ENCODE assay signal across 7 cellular contexts in genomic region chr2:31318360-31319336, GRCh38.
DNase-seq lines count a peak whose midpoint lies in the region; ATAC-seq, FAIRE-seq and TF ChIP-seq lines count a peak whose summit lies in the region.

No MANE protein-coding gene starts in this region.

- no peak for TF ChIP-seq POLR2A in ovary (IDR thresholded peaks at IDR 0.05)

- H3K9me3 ChIP-seq in ovary: no peaks in the 10 kb centered on the region

- H3K27ac ChIP-seq in ovary: no peak overlapping the region

- DNase-seq in GM19239 (ENCODE audit: insufficient read length, low spot score) (peak; percentile 10), fibroblast of mammary gland (ENCODE audit: low read depth) (peak; percentile 74), pons (ENCODE audit: low spot score) (no peak), ovary (no peak)
- DNase-seq in stimulated activated CD4-positive, alpha-beta T cell treated with anti-CD3 and anti-CD28 coated beads, Interleukin-4, amount 100 ng/mL, for 48 hours (ENCODE audit: low read depth in 2 of 2): peak; percentile 19 to 28

- TF ChIP-seq EP300 in ovary (IDR thresholded peaks at IDR 0.05): no peak

- H3K27me3 ChIP-seq in ovary: no peaks in the 10 kb centered on the region

- WGBS in ovary, 3 donors: 78 to 82% (median 78%) methylated on average over 11 of the region's 11 CpGs

- H3K4me1 ChIP-seq in ovary (ENCODE audit: insufficient read depth): no peaks in the 10 kb centered on the region

- FAIRE-seq in GM19239 (lab: Jason Lieb, UNC): no peak

- intact Hi-C loops in ovary (cut with DNase I): no loop called here

- H3K36me3 ChIP-seq in ovary: no peaks in the 10 kb centered on the region

- peak overlapping the region; percentile 13 for H3K4me3 ChIP-seq in WI38 (ENCODE audit: low read depth, low read length)
- H3K4me3 ChIP-seq in fibroblast of mammary gland (ENCODE audit: control insufficient read depth, low read depth, low read length): no peak overlapping the region
- no peak overlapping the region for H3K4me3 ChIP-seq in ovary

- no peak for TF ChIP-seq CTCF in WI38 (IDR thresholded peaks at IDR 0.05; ENCODE audit: low read depth, low read length)
- no peak for TF ChIP-seq CTCF in fibroblast of mammary gland (conservative IDR thresholded peaks at IDR 0.05; ENCODE audit: control insufficient read depth, insufficient read depth, low read depth, low read length)
- no peak for TF ChIP-seq CTCF in ovary (IDR thresholded peaks at IDR 0.05)

- peak; percentile 71 for ATAC-seq in HG03342 (IDR thresholded peaks at IDR 0.05; ENCODE audit: unreplicated experiment)

Comparison
In these comparisons a context has a peak if more than half of its experiments do, and no peak if none do; other contexts are left out.
1. DNase-seq: peak in GM19239 (single experiment), fibroblast of mammary gland (single experiment) and stimulated activated CD4-positive, alpha-beta T cell treated with anti-CD3 and anti-CD28 coated beads, Interleukin-4, amount 100 ng/mL, for 48 hours (2 of 2); none in pons (single experiment) and ovary (0 of 5).